Comparison of ENCODE assay signal across 15 cellular contexts in the genomic region with DNA sequence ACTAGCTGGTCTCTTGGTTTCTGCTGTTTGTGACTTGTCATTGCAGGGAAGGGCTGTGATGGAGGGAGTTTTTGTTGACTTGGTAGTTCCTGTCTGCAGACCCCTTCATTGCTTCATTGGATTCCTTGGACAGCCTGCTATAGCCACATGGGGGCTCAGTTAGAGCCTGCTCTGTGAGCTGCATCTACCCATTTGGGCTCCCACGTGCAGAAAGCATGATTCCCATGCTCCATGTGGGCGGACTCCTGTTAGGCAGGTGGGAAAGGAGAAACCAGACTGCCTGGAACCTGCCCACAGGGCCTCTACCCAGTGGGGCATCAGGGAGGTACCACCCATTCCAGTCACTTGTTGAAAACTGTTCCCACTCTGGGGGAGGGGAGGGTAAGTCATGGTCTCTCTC.
A peak's percentile ranks its signal among the peaks of the same experiment; 100 is the strongest.
DNase-seq lines count a peak whose midpoint lies in the region; ATAC-seq and TF ChIP-seq lines count a peak whose summit lies in the region.
"Had no signal": no experiment of that assay in that cellular context is flagged by ENCODE, and none has a peak within 500 bp of the region (broad histone marks: within the 10 kb centered on the region; RNA-seq: fewer than 3 reads in every experiment).

No MANE protein-coding gene starts in this region.

- H3K27me3 ChIP-seq in right atrium auricular region (no peaks in the 10 kb centered on the region), SJSA1 (replicated peaks) (no peaks in the 10 kb centered on the region)
- H3K27me3 ChIP-seq: BLaER1 treated with 17β-estradiol and CSF1 and Interleukin-3, amounts not matched to agents 10 nM and 100 nM had no signal

- no peak for TF ChIP-seq CTCF in right atrium auricular region (IDR thresholded peaks at IDR 0.05)
- no peak for TF ChIP-seq CTCF in progenitor cell of endocrine pancreas (IDR thresholded peaks at IDR 0.05; ENCODE audit: unreplicated experiment)

- H3K4me1 ChIP-seq in right atrium auricular region = peaks cover 0 to 14% of the 10 kb centered on the region in 2 donors
- peaks cover 66% of the 10 kb centered on the region for H3K4me1 ChIP-seq in SJSA1 (replicated peaks)

- H3K27ac ChIP-seq in right atrium auricular region = no peak overlapping the region
- peak overlapping the region; percentile 7; the same call in 1 of the 2 replicates for H3K27ac ChIP-seq in SJSA1
- H3K27ac ChIP-seq: BLaER1 treated with 17β-estradiol and CSF1 and Interleukin-3, amounts not matched to agents 10 nM and 100 nM had no signal

- H3K4me3 ChIP-seq in right atrium auricular region (no peak overlapping the region), SJSA1 (no peak overlapping the region)
- H3K4me3 ChIP-seq: BLaER1 treated with 17β-estradiol and CSF1 and Interleukin-3, amounts not matched to agents 10 nM and 100 nM had no signal

- H3K36me3 ChIP-seq in right atrium auricular region (no peaks in the 10 kb centered on the region), SJSA1 (peaks cover 63% of the 10 kb centered on the region)
- H3K36me3 ChIP-seq: BLaER1 treated with 17β-estradiol and CSF1 and Interleukin-3, amounts not matched to agents 10 nM and 100 nM had no signal

- H3K4me1 Mint-ChIP-seq in progenitor cell of endocrine pancreas (ENCODE audit: low read depth) = peaks cover 16% of the 10 kb centered on the region
- H3K4me1 Mint-ChIP-seq: B cell had no signal

- no peaks in the 10 kb centered on the region for H3K9me3 Mint-ChIP-seq in progenitor cell of endocrine pancreas (ENCODE audit: low read depth)
- H3K9me3 Mint-ChIP-seq: CD8-positive, alpha-beta T cell; H9 had no signal

- H3K27ac Mint-ChIP-seq in progenitor cell of endocrine pancreas = peak overlapping the region; percentile 62
- H3K27ac Mint-ChIP-seq: B cell; CD8-positive, alpha-beta T cell had no signal

- H3K27me3 Mint-ChIP-seq in progenitor cell of endocrine pancreas = no peaks in the 10 kb centered on the region

- H3K36me3 Mint-ChIP-seq in progenitor cell of endocrine pancreas (ENCODE audit: insufficient read depth) = peaks cover 13% of the 10 kb centered on the region
- H3K36me3 Mint-ChIP-seq: CD8-positive, alpha-beta T cell had no signal

- DNase-seq in right atrium auricular region (ENCODE audit: low spot score) = peak; percentile 43
- no peak for DNase-seq in left cardiac atrium
- DNase-seq in SJSA1 (ENCODE audit: low read depth in 1 of 2, low spot score in 2 of 2) = no peak
- no peak for DNase-seq in progenitor cell of endocrine pancreas (ENCODE audit: low spot score, unreplicated experiment)
- no peak for DNase-seq in sciatic nerve (ENCODE audit: low spot score)
- DNase-seq in central memory CD4-positive, alpha-beta T cell = no peak
- DNase-seq: 8988T; Calu3; CD8-positive, alpha-beta T cell; DMS79 treated with DMSO at 0.1 percent for 48 hours; H9 had no signal

- no peak overlapping the region for H3K4me3 Mint-ChIP-seq in progenitor cell of endocrine pancreas (ENCODE audit: low read depth)
- H3K4me3 Mint-ChIP-seq: B cell; CD8-positive, alpha-beta T cell; H9 had no signal

- no peak for ATAC-seq in left cardiac atrium
- ATAC-seq in HG02981 (IDR thresholded peaks at IDR 0.05; ENCODE audit: unreplicated experiment) = no peak
- ATAC-seq in sciatic nerve = no peak
- no peak for ATAC-seq in HG02571 (IDR thresholded peaks at IDR 0.05; ENCODE audit: unreplicated experiment)
- ATAC-seq: CD8-positive, alpha-beta T cell had no signal

- H3K9me3 ChIP-seq in right atrium auricular region (no peaks in the 10 kb centered on the region), SJSA1 (replicated peaks) (no peaks in the 10 kb centered on the region)

- intact Hi-C loops in left cardiac atrium (cut with DNase I) (no loop called here), sciatic nerve (cut with DNase I) (no loop called here)
